Comparison of ENCODE assay signal across 1 cellular context in genomic region chr2:238431431-238431830, GRCh38.
TF ChIP-seq lines count a peak whose summit lies in the region.

No MANE protein-coding gene starts in this region.

TF ChIP-seq in IMR-90, 13 proteins besides CTCF, POLR2A, EP300 and RAD21:
- no peak for TF ChIP-seq RFX5 (IDR thresholded peaks at IDR 0.05; ENCODE audit: low read depth, low read length)
- no peak for TF ChIP-seq NFE2L2 (IDR thresholded peaks at IDR 0.05; ENCODE audit: low read depth, low read length)
- TF ChIP-seq SMC3 (IDR thresholded peaks at IDR 0.05; ENCODE audit: low read depth, low read length), result no peak
- no peak for TF ChIP-seq BHLHE40 (IDR thresholded peaks at IDR 0.05; ENCODE audit: low read depth, low read length)
- no peak for TF ChIP-seq CEBPB (IDR thresholded peaks at IDR 0.05; ENCODE audit: low read depth, low read length)
- no peak for TF ChIP-seq MAFK (IDR thresholded peaks at IDR 0.05; ENCODE audit: low read depth, low read length)
- TF ChIP-seq RCOR1 (IDR thresholded peaks at IDR 0.05; ENCODE audit: insufficient replicate concordance, low read length), result no peak
- no peak for TF ChIP-seq MXI1 (IDR thresholded peaks at IDR 0.05; ENCODE audit: borderline replicate concordance, low read depth, low read length)
- TF ChIP-seq MAZ (IDR thresholded peaks at IDR 0.05; ENCODE audit: borderline replicate concordance, low read depth, low read length), result no peak
- TF ChIP-seq ELK1 (IDR thresholded peaks at IDR 0.05; ENCODE audit: borderline replicate concordance, low read depth, low read length), result no peak
